In genomic region chr14:88910386-88910785, GRCh38 we compare ENCODE assay signal across 22 cellular contexts.
DNase-seq lines count a peak whose midpoint lies in the region; ATAC-seq and TF ChIP-seq lines count a peak whose summit lies in the region.
"Had no signal": no experiment of that assay in that cellular context is flagged by ENCODE, and none has a peak within 500 bp of the region (broad histone marks: within the 10 kb centered on the region; RNA-seq: fewer than 3 reads in every experiment).

No MANE protein-coding gene starts in this region.

- no peak overlapping the region for H2AK5ac ChIP-seq in neuronal stem cell (ENCODE audit: low read depth, low read length)

- DNase-seq in NCI-H1694 (lab: John Stamatoyannopoulos, UW) (peak; percentile 34), dorsolateral prefrontal cortex (peak in 7 of 10 donors; percentile 5 to 58 (median 46)), neuronal stem cell (ENCODE audit: low spot score) (no peak), UCSD-AML1 (lab: John Stamatoyannopoulos, UW; ENCODE audit: unreplicated experiment) (no peak)
- DNase-seq in stimulated activated CD4-positive, alpha-beta T cell treated with anti-CD3 and anti-CD28 coated beads, Interleukin-12 subunit alpha, Interleukin-12 subunit beta, amount 100 ng/mL, for 4 hours = no peak
- DNase-seq: AML-193; CD4-positive, alpha-beta memory T cell; COR-L47; GDM1; Karpas-422; NCI-H1092; NCI-H1417 treated with DMSO at 0.1 percent for 48 hours; NCI-H187 treated with DMSO at 0.1 percent for 48 hours; NCI-H526 treated with DMSO at 0.1 percent for 48 hours; Right ventricle myocardium superior; RPMI8226 had no signal

- no peaks in the 10 kb centered on the region for H3K27me3 ChIP-seq in dorsolateral prefrontal cortex
- H3K27me3 ChIP-seq in neuronal stem cell (ENCODE audit: control insufficient read depth in 3 of 3, insufficient read depth in 3 of 3, low read depth in 1 of 3, low read length in 3 of 3) = no peaks in the 10 kb centered on the region
- H3K27me3 ChIP-seq: SJSA1 had no signal

- H3K4ac ChIP-seq in neuronal stem cell (ENCODE audit: low read length) = no peak overlapping the region

- peak overlapping the region; percentile 15 for H3K18ac ChIP-seq in neuronal stem cell (ENCODE audit: low read length)

- H2BK120ac ChIP-seq in neuronal stem cell (ENCODE audit: low read depth, low read length) = no peak overlapping the region

- ATAC-seq in GM21360 (IDR thresholded peaks at IDR 0.05; ENCODE audit: unreplicated experiment) (no peak), GM19455 (IDR thresholded peaks at IDR 0.05; ENCODE audit: unreplicated experiment) (no peak)
- ATAC-seq: A549, GM12878 had no signal

- no peak overlapping the region for H3K27ac ChIP-seq in dorsolateral prefrontal cortex
- no peak overlapping the region for H3K27ac ChIP-seq in neuronal stem cell (replicated peaks; ENCODE audit: low read length)
- H3K27ac ChIP-seq: A549, HL-60, SJSA1 had no signal

- H3K4me3 ChIP-seq in dorsolateral prefrontal cortex = no peak overlapping the region
- H3K4me3 ChIP-seq in neuronal stem cell (ENCODE audit: low read length in 2 of 2) = peak overlapping the region in 1 of 2 donors; percentile 23
- H3K4me3 ChIP-seq: A549, GM12878, SJSA1 had no signal

- H2BK12ac ChIP-seq in neuronal stem cell (ENCODE audit: low read length) = no peak overlapping the region

- H2AFZ ChIP-seq in neuronal stem cell (ENCODE audit: low read length) = no peak overlapping the region

- peaks cover 5 to 7% of the 10 kb centered on the region in 2 donors for H3K9me3 ChIP-seq in neuronal stem cell (replicated peaks in 1 of 2; ENCODE audit: control insufficient read depth in 2 of 2, insufficient read depth in 1 of 2, low read depth in 1 of 2, low read length in 2 of 2)
- H3K9me3 ChIP-seq: A549, SJSA1 had no signal

- H3K23ac ChIP-seq in neuronal stem cell (ENCODE audit: low read depth, low read length, poor library complexity) = no peak overlapping the region

- no peaks in the 10 kb centered on the region for H3K4me1 ChIP-seq in neuronal stem cell (ENCODE audit: control insufficient read depth in 2 of 2, insufficient read depth in 1 of 2, low read depth in 1 of 2, low read length in 2 of 2)
- H3K4me1 ChIP-seq: A549, SJSA1 had no signal

- no peak overlapping the region for H3K9ac ChIP-seq in neuronal stem cell (ENCODE audit: low read depth, low read length, poor library complexity)

- no peak overlapping the region for H4K91ac ChIP-seq in neuronal stem cell (ENCODE audit: low read depth, low read length, poor library complexity)

- intact Hi-C loops in dorsolateral prefrontal cortex (cut with DNase I) = no loop called here

- no CpG with 5 or more reads among the region's 6 CpGs for WGBS in neuronal stem cell (ENCODE audit: extremely low coverage in 2 of 2, insufficient read length in 2 of 2, insufficient replicate concordance in 1 of 2), 2 donors

- H2BK5ac ChIP-seq in neuronal stem cell (ENCODE audit: low read length) = no peak overlapping the region

- no peak for TF ChIP-seq CTCF in dorsolateral prefrontal cortex (IDR thresholded peaks at IDR 0.05 in 54 of 56, conservative IDR thresholded peaks at IDR 0.05 in 2 of 56; ENCODE audit: low read depth in 1 of 56, partially characterized antibody in 56 of 56)

- no peak overlapping the region for H3K4me2 ChIP-seq in neuronal stem cell (ENCODE audit: insufficient read depth, low read length, poor library complexity, severe bottlenecking)
- H3K4me2 ChIP-seq: A549 had no signal

- H2BK15ac ChIP-seq in neuronal stem cell (ENCODE audit: low read length) = no peak overlapping the region

- no peaks in the 10 kb centered on the region for H3K36me3 ChIP-seq in neuronal stem cell (replicated peaks in 1 of 2; ENCODE audit: control insufficient read depth in 2 of 2, insufficient read depth in 2 of 2, low read length in 2 of 2)
- H3K36me3 ChIP-seq: SJSA1 had no signal

- H4K8ac ChIP-seq in neuronal stem cell (ENCODE audit: low read depth, low read length) = no peak overlapping the region

- no peaks in the 10 kb centered on the region for H3K79me1 ChIP-seq in neuronal stem cell (ENCODE audit: low read depth, low read length)

- peak overlapping the region; percentile 13 for H3K14ac ChIP-seq in neuronal stem cell (ENCODE audit: low read length)

Comparison
In these comparisons a context has a peak if more than half of its experiments do, and no peak if none do; other contexts are left out.
1. DNase-seq: peak in NCI-H1694 (single experiment) and dorsolateral prefrontal cortex (7 of 10); none in neuronal stem cell (single experiment), UCSD-AML1 (single experiment) and stimulated activated CD4-positive, alpha-beta T cell treated with anti-CD3 and anti-CD28 coated beads, Interleukin-12 subunit alpha, Interleukin-12 subunit beta, amount 100 ng/mL, for 4 hours (single experiment).